9 cellular contexts compared by ENCODE assay signal in the genomic region with DNA sequence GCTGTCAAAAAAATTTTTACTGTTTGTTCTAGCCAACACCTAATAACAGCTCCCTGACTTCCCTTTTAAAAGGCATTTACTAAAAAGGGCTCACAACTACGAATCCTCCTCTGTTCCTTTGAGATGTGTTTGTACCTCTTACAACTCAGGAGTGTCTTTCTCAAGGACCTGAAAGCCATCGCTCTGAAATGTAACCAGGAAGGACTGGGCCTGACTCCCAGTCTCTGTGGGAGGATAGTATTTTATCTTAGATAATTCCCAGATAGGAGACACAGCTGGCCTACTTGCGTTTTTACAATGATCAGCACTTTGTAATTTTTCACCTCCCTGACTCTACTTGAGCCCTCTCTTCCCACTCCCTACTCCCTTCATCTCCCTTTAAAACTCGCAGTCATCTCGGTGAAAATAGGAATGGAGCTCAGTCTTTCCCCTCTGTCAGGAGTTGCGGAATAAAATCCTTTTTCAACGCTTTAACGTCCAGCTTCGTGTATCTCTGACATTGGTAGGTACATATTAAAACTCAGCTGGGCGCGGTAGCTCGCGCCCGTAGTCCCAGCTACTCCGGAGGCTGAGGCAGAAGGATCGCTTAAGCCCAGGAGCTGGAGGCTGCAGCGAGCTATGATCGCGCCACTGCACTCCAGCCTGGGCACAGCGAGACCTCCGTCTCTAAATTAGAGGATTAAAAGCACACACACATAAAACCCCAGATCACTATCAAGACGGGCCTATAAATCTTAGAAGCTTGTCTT. TPM values are rescaled to one million over a fixed set of nuclear protein-coding genes. Genes with fewer than 3 reads are reported as not detected.
DNase-seq lines count a peak whose midpoint lies in the region; ATAC-seq and TF ChIP-seq lines count a peak whose summit lies in the region.
"Had no signal": no experiment of that assay in that cellular context is flagged by ENCODE, and none has a peak within 500 bp of the region (broad histone marks: within the 10 kb centered on the region; RNA-seq: fewer than 3 reads in every experiment).

No MANE protein-coding gene starts in this region.

- peaks cover 71% of the 10 kb centered on the region for H3K4me1 Mint-ChIP-seq in activated naive CD8-positive, alpha-beta T cell treated with anti-CD3 and anti-CD28 coated beads for 36 hours

- H3K27ac Mint-ChIP-seq in activated naive CD8-positive, alpha-beta T cell treated with anti-CD3 and anti-CD28 coated beads for 36 hours: peak overlapping the region; percentile 95

- no peaks in the 10 kb centered on the region for H3K27me3 Mint-ChIP-seq in activated naive CD8-positive, alpha-beta T cell treated with anti-CD3 and anti-CD28 coated beads for 36 hours

- H3K27ac ChIP-seq in left ventricle myocardium inferior (replicated peaks): peak overlapping the region; percentile 99
- peak overlapping the region; percentile 92 to 96 for H3K27ac ChIP-seq in thoracic aorta

- H3K9me3 ChIP-seq in left ventricle myocardium inferior (replicated peaks) (no peaks in the 10 kb centered on the region), thoracic aorta (no peaks in the 10 kb centered on the region)

- peaks cover 10% of the 10 kb centered on the region for H3K9me3 Mint-ChIP-seq in activated naive CD8-positive, alpha-beta T cell treated with anti-CD3 and anti-CD28 coated beads for 36 hours

- H3K4me3 Mint-ChIP-seq in activated naive CD8-positive, alpha-beta T cell treated with anti-CD3 and anti-CD28 coated beads for 36 hours: peak overlapping the region; percentile 90

- H3K36me3 Mint-ChIP-seq in activated naive CD8-positive, alpha-beta T cell treated with anti-CD3 and anti-CD28 coated beads for 36 hours: peaks cover 53% of the 10 kb centered on the region

- H3K4me3 ChIP-seq in left ventricle myocardium inferior (peak overlapping the region; percentile 95), thoracic aorta (peak overlapping the region; percentile 97)

- intact Hi-C loops in left ventricle myocardium inferior (cut with micrococcal nuclease): no loop called here
- intact Hi-C loops in Right ventricle myocardium inferior (cut with DNase I): no loop called here

- peaks cover 50% of the 10 kb centered on the region for H3K4me1 ChIP-seq in left ventricle myocardium inferior
- peaks cover 9 to 21% of the 10 kb centered on the region in 2 donors for H3K4me1 ChIP-seq in thoracic aorta (ENCODE audit: control insufficient read depth in 1 of 2, low read depth in 2 of 2)

- H3K36me3 ChIP-seq in left ventricle myocardium inferior (no peaks in the 10 kb centered on the region), thoracic aorta (no peaks in the 10 kb centered on the region)

- DNase-seq in left ventricle myocardium inferior: no peak
- DNase-seq in Right ventricle myocardium inferior (ENCODE audit: missing footprints): no peak
- DNase-seq in activated naive CD8-positive, alpha-beta T cell treated with anti-CD3 and anti-CD28 coated beads for 36 hours: no peak
- DNase-seq in iris pigment epithelial cell (ENCODE audit: low read depth): peak; percentile 16
- DNase-seq in thoracic aorta (ENCODE audit: low spot score): no peak
- no peak for DNase-seq in retina
- no peak for DNase-seq in activated gamma-delta T cell treated with Interleukin-2 at 50 U/mL for 16 hours

- H3K27me3 ChIP-seq in left ventricle myocardium inferior (ENCODE audit: low read depth): no peaks in the 10 kb centered on the region
- H3K27me3 ChIP-seq in thoracic aorta (replicated peaks; ENCODE audit: insufficient read depth): no peaks in the 10 kb centered on the region

- ATAC-seq in Right ventricle myocardium inferior: no peak
- no peak for ATAC-seq in thoracic aorta (ENCODE audit: insufficient number of reproducible peaks, low FRiP score, low read depth)
- ATAC-seq in HG03095 (IDR thresholded peaks at IDR 0.05; ENCODE audit: unreplicated experiment): no peak

- TF ChIP-seq CTCF in left ventricle myocardium inferior (IDR thresholded peaks at IDR 0.05; ENCODE audit: borderline replicate concordance) (no peak), thoracic aorta (IDR thresholded peaks at IDR 0.05) (no peak)

RNA-seq across cellular contexts. Expression of a gene that starts 1.1 kb away (rescaled TPM):
- 21.2 TPM for total RNA-seq in left ventricle myocardium inferior
- 23.8 TPM for total RNA-seq in Right ventricle myocardium inferior
- total RNA-seq in activated naive CD8-positive, alpha-beta T cell treated with anti-CD3 and anti-CD28 coated beads for 36 hours: 10 to 100 TPM; 10.6 to 11.9 TPM
- 10 to 100 TPM; 13.8 to 13.9 TPM for total RNA-seq in thoracic aorta

RNA-seq across cellular contexts. Expression of a gene that starts 13.2 kb away (rescaled TPM):
- total RNA-seq in left ventricle myocardium inferior (389 TPM), Right ventricle myocardium inferior (544 TPM), thoracic aorta (not detected)
- not detected for total RNA-seq in activated naive CD8-positive, alpha-beta T cell treated with anti-CD3 and anti-CD28 coated beads for 36 hours
- total RNA-seq: glomerular endothelial cell had no signal

RNA-seq across cellular contexts. Expression of a gene that starts 38.1 kb away (rescaled TPM):
- total RNA-seq in left ventricle myocardium inferior (not detected), Right ventricle myocardium inferior (not detected), thoracic aorta (not detected)
- 10 to 100 TPM; 39.1 to 40.1 TPM for total RNA-seq in activated naive CD8-positive, alpha-beta T cell treated with anti-CD3 and anti-CD28 coated beads for 36 hours
- total RNA-seq: glomerular endothelial cell had no signal

Comparison
In these comparisons a context has a peak if more than half of its experiments do, and no peak if none do; other contexts are left out.
1. RNA of a gene that starts 13.2 kb away (total RNA-seq): 544 TPM in Right ventricle myocardium inferior (single experiment) and 389 TPM in left ventricle myocardium inferior (single experiment); not detected in activated naive CD8-positive, alpha-beta T cell treated with anti-CD3 and anti-CD28 coated beads for 36 hours and not detected in thoracic aorta; every median in the first group is over 100 times any median in the second.
2. RNA of a gene that starts 38.1 kb away (total RNA-seq): 39.1 to 40.1 TPM in activated naive CD8-positive, alpha-beta T cell treated with anti-CD3 and anti-CD28 coated beads for 36 hours; not detected in left ventricle myocardium inferior (single experiment), not detected in Right ventricle myocardium inferior (single experiment) and not detected in thoracic aorta; every median in the first group is over 10 times any median in the second.